ENCODE assay signal across 14 cellular contexts in the genomic region with DNA sequence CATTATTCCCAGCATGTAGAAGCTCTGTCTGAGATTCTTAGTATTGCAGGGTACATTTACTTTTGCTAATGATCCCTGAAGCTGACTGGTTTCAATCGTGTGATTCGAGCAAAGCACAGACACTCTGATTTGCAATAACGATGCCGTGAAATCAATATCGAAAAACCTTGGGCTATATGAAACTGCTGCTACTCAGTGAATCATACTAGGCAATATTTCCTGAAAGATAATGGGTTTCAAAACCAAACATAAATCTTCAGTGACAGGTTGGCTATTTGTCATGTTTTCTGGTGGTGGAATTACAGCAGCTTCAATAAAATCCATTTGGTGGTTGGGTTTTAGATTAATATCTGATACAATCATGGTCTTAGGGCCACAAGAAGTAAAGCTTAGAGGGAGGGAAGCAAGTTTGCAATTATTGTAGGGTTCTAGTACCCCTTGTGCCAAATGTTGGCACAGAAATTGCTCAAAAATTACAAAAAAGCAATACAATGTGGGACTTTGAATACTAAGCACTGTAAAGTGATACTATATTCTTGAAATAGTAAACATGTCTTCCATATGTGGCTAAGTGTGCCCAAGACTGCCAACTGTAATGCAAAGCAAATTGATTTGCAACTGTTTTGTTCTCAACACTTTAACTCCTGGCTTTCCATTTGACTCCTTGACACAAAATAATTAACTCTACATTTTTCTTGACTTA.
DNase-seq lines count a peak whose midpoint lies in the region; ATAC-seq and FAIRE-seq lines count a peak whose summit lies in the region.
"Had no signal": no experiment of that assay in that cellular context is flagged by ENCODE, and none has a peak within 500 bp of the region (broad histone marks: within the 10 kb centered on the region; RNA-seq: fewer than 3 reads in every experiment).

No MANE protein-coding gene starts in this region.

- no peaks in the 10 kb centered on the region for H3K36me3 Mint-ChIP-seq in activated T-helper 17 cell treated with anti-CD3 and anti-CD28 coated beads, Interleukin-2, amount 50 U/mL, for 72 hours (ENCODE audit: low read depth)
- H3K36me3 Mint-ChIP-seq: naive B cell had no signal

- peaks cover 13% of the 10 kb centered on the region for H3K27me3 Mint-ChIP-seq in activated T-helper 17 cell treated with anti-CD3 and anti-CD28 coated beads, Interleukin-2, amount 50 U/mL, for 72 hours
- H3K27me3 Mint-ChIP-seq: naive B cell had no signal

- peak; percentile 94 for ATAC-seq in activated T-helper 17 cell treated with anti-CD3 and anti-CD28 coated beads, Interleukin-2, amount 50 U/mL, for 72 hours (replicated peaks)
- ATAC-seq in HG03520 (IDR thresholded peaks at IDR 0.05; ENCODE audit: unreplicated experiment): no peak
- ATAC-seq: Right ventricle myocardium inferior had no signal

- FAIRE-seq in GM19239 (lab: Jason Lieb, UNC): no peak
- FAIRE-seq: G401.6 had no signal

- H3K27ac Mint-ChIP-seq in activated T-helper 17 cell treated with anti-CD3 and anti-CD28 coated beads, Interleukin-2, amount 50 U/mL, for 72 hours: no peak overlapping the region

- peaks cover 9% of the 10 kb centered on the region for H3K4me1 Mint-ChIP-seq in activated T-helper 17 cell treated with anti-CD3 and anti-CD28 coated beads, Interleukin-2, amount 50 U/mL, for 72 hours

- DNase-seq in stimulated activated CD4-positive, alpha-beta T cell treated with anti-CD3 and anti-CD28 coated beads, Interleukin-4, amount 100 ng/mL, for 24 hours: peak; percentile 22
- DNase-seq in stimulated activated CD4-positive, alpha-beta T cell treated with anti-CD3 and anti-CD28 coated beads, Interleukin-4, amount 100 ng/mL, for 4 hours: no peak
- peak; percentile 38 for DNase-seq in MV-4-11 (lab: John Stamatoyannopoulos, UW)
- DNase-seq in DMS153 (lab: John Stamatoyannopoulos, UW): no peak
- no peak for DNase-seq in DMS53 (lab: John Stamatoyannopoulos, UW)
- DNase-seq in GM19239 (ENCODE audit: insufficient read length, low spot score): no peak
- DNase-seq: C1 segment of cervical spinal cord, endodermal cell, naive B cell, NCI-H446 treated with DMSO at 0.1 percent for 48 hours had no signal

- H3K4me3 Mint-ChIP-seq in activated T-helper 17 cell treated with anti-CD3 and anti-CD28 coated beads, Interleukin-2, amount 50 U/mL, for 72 hours: peak overlapping the region; percentile 15
- H3K4me3 Mint-ChIP-seq: endodermal cell had no signal

- no peaks in the 10 kb centered on the region for H3K9me3 Mint-ChIP-seq in activated T-helper 17 cell treated with anti-CD3 and anti-CD28 coated beads, Interleukin-2, amount 50 U/mL, for 72 hours
- H3K9me3 Mint-ChIP-seq: endodermal cell had no signal

Comparison
In these comparisons a context has a peak if more than half of its experiments do, and no peak if none do; other contexts are left out.
1. DNase-seq: peak in stimulated activated CD4-positive, alpha-beta T cell treated with anti-CD3 and anti-CD28 coated beads, Interleukin-4, amount 100 ng/mL, for 24 hours (single experiment) and MV-4-11 (single experiment); none in stimulated activated CD4-positive, alpha-beta T cell treated with anti-CD3 and anti-CD28 coated beads, Interleukin-4, amount 100 ng/mL, for 4 hours (0 of 2), DMS153 (single experiment), DMS53 (single experiment) and GM19239 (single experiment).